In the genomic region with DNA sequence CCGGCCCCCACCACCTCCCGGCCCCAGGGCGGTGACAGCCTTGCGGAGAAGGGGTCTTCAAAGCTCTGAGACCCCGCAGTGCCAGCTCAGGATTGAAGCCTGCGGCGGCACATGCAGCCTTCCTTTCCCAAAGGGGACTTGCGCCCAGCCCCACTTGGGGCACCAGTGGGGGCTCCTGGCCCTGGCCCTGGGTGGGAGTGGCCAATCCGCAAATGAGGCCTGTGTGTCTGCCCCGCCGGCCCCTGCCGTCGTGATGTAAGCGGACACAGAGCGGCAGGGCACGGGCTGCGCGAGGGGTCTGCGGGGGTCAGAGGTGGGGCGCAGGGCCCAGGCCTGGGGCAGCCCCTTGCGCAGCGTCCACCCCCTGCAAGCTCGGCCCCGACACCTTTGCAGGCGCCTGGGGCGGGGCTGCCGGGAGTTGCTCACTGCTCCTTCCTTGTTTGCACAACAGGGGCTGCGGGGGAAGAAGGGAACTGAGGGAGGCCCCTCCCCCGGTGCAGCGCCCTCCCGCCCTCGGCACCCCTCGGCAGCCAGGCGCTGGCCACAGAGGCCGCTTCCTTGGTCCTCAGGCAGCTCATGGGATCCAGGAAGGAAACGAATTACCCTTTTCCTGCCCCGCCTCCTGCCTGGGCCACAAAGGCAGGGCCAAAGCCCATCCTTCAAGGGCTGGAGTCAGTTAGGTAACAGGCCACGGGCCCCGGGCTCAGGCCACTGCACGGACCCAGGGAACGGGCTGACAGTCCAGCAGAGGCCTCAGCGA, we compare ENCODE assay signal across 8 cellular contexts. TPM values are rescaled to one million over a fixed set of nuclear protein-coding genes. Genes with fewer than 3 reads are reported as not detected.
DNase-seq lines count a peak whose midpoint lies in the region; ATAC-seq and TF ChIP-seq lines count a peak whose summit lies in the region.

No MANE protein-coding gene starts in this region.

- no peaks in the 10 kb centered on the region for H3K27me3 ChIP-seq in thoracic aorta (replicated peaks; ENCODE audit: insufficient read depth)

- no peak for TF ChIP-seq CTCF in NB4 (IDR thresholded peaks at IDR 0.05; ENCODE audit: low read depth, low read length)
- TF ChIP-seq CTCF in coronary artery (IDR thresholded peaks at IDR 0.05) = no peak
- no peak for TF ChIP-seq CTCF in lower leg skin (IDR thresholded peaks at IDR 0.05)
- TF ChIP-seq CTCF in thoracic aorta (IDR thresholded peaks at IDR 0.05) = no peak

- intact Hi-C loops in lower leg skin (cut with DNase I; ENCODE audit: low total_unique reads) = loop anchor here (10.0 kb wide), 1 partner anchor 83 kb away; the partner anchor contains the start of gene CD7

- POLR2A ChIA-PET in HEK293T (lab: Yijun Ruan, JAX) = no interaction called here

- TF ChIP-seq POLR2A in NB4 (IDR thresholded peaks at IDR 0.05; ENCODE audit: extremely low read depth, insufficient read length) (no peak), lower leg skin (IDR thresholded peaks at IDR 0.05) (no peak)

- no peaks in the 10 kb centered on the region for H3K36me3 ChIP-seq in thoracic aorta

- 19 to 22% methylated on average over 15 to 17 of the region's 42 CpGs for WGBS in lower leg skin, 2 donors

- ATAC-seq in thoracic aorta (ENCODE audit: insufficient number of reproducible peaks, low FRiP score, low read depth) = no peak

- H3K4me3 ChIP-seq in NB4 (ENCODE audit: low read depth, low read length) (peak overlapping the region; percentile 65), coronary artery (peak overlapping the region; percentile 90), lower leg skin (ENCODE audit: low read depth, poor library complexity, severe bottlenecking) (peak overlapping the region; percentile 33), thoracic aorta (peak overlapping the region; percentile 91)

- DNase-seq in NCI-H748 (lab: John Stamatoyannopoulos, UW; ENCODE audit: unreplicated experiment) = peak; percentile 39
- DNase-seq in NCI-H748 treated with DMSO at 0.1 percent for 48 hours (lab: John Stamatoyannopoulos, UW) = no peak
- peak; percentile 92 for DNase-seq in NB4 (ENCODE audit: low read depth)
- peak; percentile 85 for DNase-seq in coronary artery (ENCODE audit: low spot score)
- peak in 1 of 2 donors; percentile 66 for DNase-seq in lower leg skin (ENCODE audit: low spot score in 2 of 2)
- no peak for DNase-seq in thoracic aorta (ENCODE audit: low spot score)
- DNase-seq in activated CD4-positive, alpha-beta T cell treated with anti-CD3 and anti-CD28 coated beads for 4 hours = no peak
- DNase-seq in HEK293T (ENCODE audit: extremely low spot score) = no peak

- H3K4me1 ChIP-seq in thoracic aorta (ENCODE audit: control insufficient read depth in 1 of 2, low read depth in 2 of 2) = peaks cover 27 to 51% of the 10 kb centered on the region in 2 donors

- H3K27ac ChIP-seq in coronary artery (peak overlapping the region; percentile 78 to 92), thoracic aorta (peak overlapping the region; percentile 83 to 86)

- H3K9me3 ChIP-seq in thoracic aorta = no peaks in the 10 kb centered on the region

- CTCF ChIA-PET in HEK293T (lab: Yijun Ruan, JAX) = no interaction called here

TF ChIP-seq in HEK293T, 16 proteins besides CTCF, POLR2A, EP300 and RAD21:
- TF ChIP-seq LEF1 (IDR thresholded peaks at IDR 0.05; ENCODE audit: borderline replicate concordance) (no peak), L3MBTL2 (conservative IDR thresholded peaks at IDR 0.05) (no peak), FOXA1 (IDR thresholded peaks at IDR 0.05) (no peak), ELF4 (IDR thresholded peaks at IDR 0.05) (no peak), BHLHE40 (IDR thresholded peaks at IDR 0.05; ENCODE audit: borderline replicate concordance) (no peak), NFRKB (IDR thresholded peaks at IDR 0.05) (no peak), TARDBP (IDR thresholded peaks at IDR 0.05) (no peak), ZNF384 (IDR thresholded peaks at IDR 0.05) (no peak), CTBP1 (IDR thresholded peaks at IDR 0.05; ENCODE audit: borderline replicate concordance) (no peak), SP1 (IDR thresholded peaks at IDR 0.05) (no peak), SUZ12 (IDR thresholded peaks at IDR 0.05) (no peak), HDGF (IDR thresholded peaks at IDR 0.05; ENCODE audit: borderline replicate concordance) (no peak), FOXM1 (IDR thresholded peaks at IDR 0.05; ENCODE audit: borderline replicate concordance) (no peak), ARNT (IDR thresholded peaks at IDR 0.05) (no peak), FOXK2 (IDR thresholded peaks at IDR 0.05) (no peak)
- TF ChIP-seq, protein P1, sequence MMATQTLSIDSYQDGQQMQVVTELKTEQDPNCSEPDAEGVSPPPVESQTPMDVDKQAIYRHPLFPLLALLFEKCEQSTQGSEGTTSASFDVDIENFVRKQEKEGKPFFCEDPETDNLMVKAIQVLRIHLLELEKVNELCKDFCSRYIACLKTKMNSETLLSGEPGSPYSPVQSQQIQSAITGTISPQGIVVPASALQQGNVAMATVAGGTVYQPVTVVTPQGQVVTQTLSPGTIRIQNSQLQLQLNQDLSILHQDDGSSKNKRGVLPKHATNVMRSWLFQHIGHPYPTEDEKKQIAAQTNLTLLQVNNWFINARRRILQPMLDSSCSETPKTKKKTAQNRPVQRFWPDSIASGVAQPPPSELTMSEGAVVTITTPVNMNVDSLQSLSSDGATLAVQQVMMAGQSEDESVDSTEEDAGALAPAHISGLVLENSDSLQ (IDR thresholded peaks at IDR 0.05) = no peak

RNA-seq across cellular contexts. Expression of gene SLC16A3, which starts 2.9 kb away (rescaled TPM):
- total RNA-seq in lower leg skin (10 to 100 TPM; 10.0 to 18.5 (median 15.2) TPM), thoracic aorta (100 to 1,000 TPM in 1 of 2 donors, 10 to 100 TPM in 1; 76.0 to 113 TPM)

RNA-seq across cellular contexts. Expression of gene CCDC57, which starts 19.1 kb away (rescaled TPM):
- total RNA-seq in lower leg skin (10 to 100 TPM; 16.0 to 33.5 (median 31.5) TPM), thoracic aorta (10 to 100 TPM; 19.4 to 58.1 TPM)

RNA-seq across cellular contexts. Expression of gene CSNK1D, which starts 41.8 kb away (rescaled TPM):
- 10 to 100 TPM; 46.0 to 88.4 (median 56.4) TPM for total RNA-seq in lower leg skin
- 10 to 100 TPM; 69.5 to 71.9 TPM for total RNA-seq in thoracic aorta

Comparison
In these comparisons a context has a peak if more than half of its experiments do, and no peak if none do; other contexts are left out.
1. DNase-seq: peak in NCI-H748 (single experiment), NB4 (single experiment) and coronary artery (single experiment); none in NCI-H748 treated with DMSO at 0.1 percent for 48 hours (single experiment), thoracic aorta (single experiment), activated CD4-positive, alpha-beta T cell treated with anti-CD3 and anti-CD28 coated beads for 4 hours (0 of 2) and HEK293T (single experiment).
2. H3K4me3 ChIP-seq: peak in every context shown above with its lines; median percentile 91 in thoracic aorta; 90 in coronary artery; 65 in NB4; 33 in lower leg skin.